ENCODE assay signal across 16 cellular contexts in genomic region chr7:55072251-55072650, GRCh38. TPM values are rescaled to one million over a fixed set of nuclear protein-coding genes. Genes with fewer than 3 reads are reported as not detected.
DNase-seq lines count a peak whose midpoint lies in the region; ATAC-seq, FAIRE-seq and TF ChIP-seq lines count a peak whose summit lies in the region.
"Had no signal": no experiment of that assay in that cellular context is flagged by ENCODE, and none has a peak within 500 bp of the region (broad histone marks: within the 10 kb centered on the region; RNA-seq: fewer than 3 reads in every experiment).

No MANE protein-coding gene starts in this region.

- TF ChIP-seq EP300 in HepG2 (IDR thresholded peaks at IDR 0.05; ENCODE audit: low read depth in 2 of 2, low read length in 2 of 2) (no peak), HepG2 (CRISPR knock-in tag; IDR thresholded peaks at IDR 0.05; ENCODE audit: borderline replicate concordance) (no peak)

- H3K36me3 Mint-ChIP-seq in nephron (ENCODE audit: low read depth), result no peaks in the 10 kb centered on the region
- H3K36me3 Mint-ChIP-seq: activated naive CD4-positive, alpha-beta T cell treated with anti-CD3 and anti-CD28 coated beads, Interleukin-2, amount 10 ng/mL, durations not matched to agents 7 days and 5 days had no signal

- H3K9me3 ChIP-seq in right lobe of liver, result no peaks in the 10 kb centered on the region
- no peaks in the 10 kb centered on the region for H3K9me3 ChIP-seq in HepG2 (ENCODE audit: low read length)
- no peaks in the 10 kb centered on the region for H3K9me3 ChIP-seq in vagina
- no peaks in the 10 kb centered on the region for H3K9me3 ChIP-seq in thyroid gland
- H3K9me3 ChIP-seq: prostate gland, tibial artery had no signal

- no peak for TF ChIP-seq CTCF in right lobe of liver (IDR thresholded peaks at IDR 0.05)
- no peak for TF ChIP-seq CTCF in HepG2 (CRISPR knock-in tag; IDR thresholded peaks at IDR 0.05)
- no peak for TF ChIP-seq CTCF in nephron (IDR thresholded peaks at IDR 0.05; ENCODE audit: unreplicated experiment in 3 of 3)
- no peak for TF ChIP-seq CTCF in vagina (IDR thresholded peaks at IDR 0.05)
- no peak for TF ChIP-seq CTCF in thyroid gland (IDR thresholded peaks at IDR 0.05)

- no peak for TF ChIP-seq RAD21 in HepG2 (CRISPR knock-in tag; IDR thresholded peaks at IDR 0.05)

- POLR2A ChIA-PET in HepG2 (lab: Yijun Ruan, JAX), result no interaction called here

- BruUV-seq in HepG2 (replicated peaks; lab: Mats Ljungman, UMichigan), result no TSS peak

- no peak for DNase-seq in right lobe of liver
- DNase-seq in HepG2 (ENCODE audit: low spot score), result no peak
- DNase-seq in caudate nucleus (lab: John Stamatoyannopoulos, UW), result peak in 21 of 61 donors; percentile 3 to 82 (median 42)
- DNase-seq in vagina (ENCODE audit: extremely low spot score in 2 of 2), result peak in 1 of 2 donors; percentile 72
- DNase-seq in thyroid gland, result no peak
- DNase-seq: activated naive CD4-positive, alpha-beta T cell treated with anti-CD3 and anti-CD28 coated beads, Interleukin-2, amount 10 ng/mL, durations not matched to agents 7 days and 5 days; COR-L47; NCI-H1694 treated with DMSO at 0.1 percent for 48 hours; T-helper 2 cell; tibial artery had no signal

- WGBS in right lobe of liver (ENCODE audit: insufficient coverage, low coverage, low lambda C conversion rate, missing lambda C conversion rate), result 60% methylated on average over 3 of the region's 4 CpGs
- WGBS in HepG2 (ENCODE audit: low lambda C conversion rate), result 96% methylated on average over 4 of the region's 4 CpGs
- WGBS in thyroid gland, 2 donors, result 85 to 94% methylated on average over 4 of the region's 4 CpGs

- H3K27ac ChIP-seq in right lobe of liver (peak overlapping the region in 2 of 3 donors; percentile 83 to 88), HepG2 (ENCODE audit: extremely low read length, insufficient read depth, low read length) (no peak overlapping the region), caudate nucleus (ENCODE audit: low read depth, low read length) (peak overlapping the region; percentile 84), vagina (peak overlapping the region; percentile 8), thyroid gland (no peak overlapping the region)
- H3K27ac ChIP-seq: prostate gland had no signal

- no peak overlapping the region for H2AFZ ChIP-seq in HepG2 (ENCODE audit: low read length)

- peaks cover 2% of the 10 kb centered on the region for H3K79me2 ChIP-seq in HepG2 (ENCODE audit: insufficient read depth, low read length)

- H3K36me3 ChIP-seq in right lobe of liver, result no peaks in the 10 kb centered on the region
- no peaks in the 10 kb centered on the region for H3K36me3 ChIP-seq in HepG2 (replicated peaks in 1 of 2; ENCODE audit: control insufficient read depth in 1 of 2, insufficient read depth in 2 of 2, low read length in 2 of 2)
- peaks cover 0 to 3% of the 10 kb centered on the region in 2 donors for H3K36me3 ChIP-seq in vagina
- H3K36me3 ChIP-seq in thyroid gland, result no peaks in the 10 kb centered on the region
- H3K36me3 ChIP-seq: prostate gland, tibial artery had no signal

- H3K27me3 ChIP-seq in right lobe of liver (no peaks in the 10 kb centered on the region), HepG2 (ENCODE audit: control insufficient read depth in 1 of 2, insufficient read depth in 2 of 2, low read length in 2 of 2) (no peaks in the 10 kb centered on the region), vagina (no peaks in the 10 kb centered on the region), thyroid gland (no peaks in the 10 kb centered on the region)
- H3K27me3 ChIP-seq: tibial artery had no signal

- no peaks in the 10 kb centered on the region for H4K20me1 ChIP-seq in HepG2 (ENCODE audit: insufficient read depth, low read length)

- no peak for FAIRE-seq in HepG2 (lab: Jason Lieb, UNC)
- FAIRE-seq: endometrium had no signal

- no peak for ATAC-seq in right lobe of liver
- no peak for ATAC-seq in HepG2
- no peak for ATAC-seq in GM18511 (IDR thresholded peaks at IDR 0.05; ENCODE audit: unreplicated experiment)
- no peak for ATAC-seq in GM18909 (IDR thresholded peaks at IDR 0.05; ENCODE audit: poor library complexity, unreplicated experiment)
- ATAC-seq: activated CD4-positive, CD25-positive, alpha-beta regulatory T cell treated with anti-CD3 and anti-CD28 coated beads, Interleukin-2, amount 50 U/mL, for 24 hours had no signal

- peaks cover 51% of the 10 kb centered on the region for H3K4me1 Mint-ChIP-seq in nephron

- H3K27me3 Mint-ChIP-seq in nephron (ENCODE audit: low read depth), result no peaks in the 10 kb centered on the region

- H3K4me3 ChIP-seq in right lobe of liver (no peak overlapping the region), HepG2 (replicated peaks in 1 of 3; ENCODE audit: insufficient read depth in 1 of 3, low read depth in 2 of 3, low read length in 3 of 3) (no peak overlapping the region), vagina (no peak overlapping the region), thyroid gland (replicated peaks in 1 of 3) (no peak overlapping the region)
- H3K4me3 ChIP-seq: prostate gland, tibial artery had no signal

- no peak overlapping the region for H3K4me3 Mint-ChIP-seq in nephron
- H3K4me3 Mint-ChIP-seq: activated naive CD4-positive, alpha-beta T cell treated with anti-CD3 and anti-CD28 coated beads, Interleukin-2, amount 10 ng/mL, durations not matched to agents 7 days and 5 days had no signal

- peak overlapping the region; percentile 95 to 96 (median 96) for H3K27ac Mint-ChIP-seq in nephron
- H3K27ac Mint-ChIP-seq: activated naive CD4-positive, alpha-beta T cell treated with anti-CD3 and anti-CD28 coated beads, Interleukin-2, amount 10 ng/mL, durations not matched to agents 7 days and 5 days had no signal

- intact Hi-C loops in right lobe of liver (cut with DNase I) (no loop called here), HepG2 (cut with micrococcal nuclease; ENCODE audit: unreplicated experiment) (no loop called here), vagina (cut with DNase I) (no loop called here), thyroid gland (cut with DNase I) (no loop called here)

- in situ Hi-C loops in HepG2 (cut with HindIII; ENCODE audit: extremely low pct_ligation_motif_present, low pct_unique_long_range_greater_than_20kb), result no loop called here

- no peak for TF ChIP-seq POLR2A in right lobe of liver (IDR thresholded peaks at IDR 0.05)
- TF ChIP-seq POLR2A in HepG2 (IDR thresholded peaks at IDR 0.05; ENCODE audit: insufficient read depth in 1 of 2, low read depth in 2 of 2, low read length in 2 of 2), result no peak
- TF ChIP-seq POLR2A in vagina (IDR thresholded peaks at IDR 0.05), result no peak
- no peak for TF ChIP-seq POLR2A in thyroid gland (IDR thresholded peaks at IDR 0.05)

- H3K4me1 ChIP-seq in right lobe of liver (peaks cover 0 to 77% (median 31%) of the 10 kb centered on the region in 4 donors), HepG2 (ENCODE audit: insufficient read depth, low read length) (peaks cover 98% of the 10 kb centered on the region), vagina (peaks cover 47% of the 10 kb centered on the region), thyroid gland (peaks cover 19 to 29% of the 10 kb centered on the region in 2 donors)

- CTCF ChIA-PET in HepG2 (lab: Yijun Ruan, JAX; ENCODE audit: low intra/inter-chr PET ratio, low total read pairs), result no interaction called here

- H3K4me2 ChIP-seq in HepG2 (ENCODE audit: low read depth, low read length), result no peak overlapping the region

- H3K9ac ChIP-seq in HepG2 (ENCODE audit: insufficient read depth, low read depth, low read length), result no peak overlapping the region

- no peaks in the 10 kb centered on the region for H3K9me3 Mint-ChIP-seq in nephron
- H3K9me3 Mint-ChIP-seq: activated naive CD4-positive, alpha-beta T cell treated with anti-CD3 and anti-CD28 coated beads, Interleukin-2, amount 10 ng/mL, durations not matched to agents 7 days and 5 days had no signal

TF ChIP-seq in HepG2, 621 proteins besides CTCF, POLR2A, EP300 and RAD21 (continues in another document):
- TF ChIP-seq ZKSCAN5 (CRISPR knock-in tag; IDR thresholded peaks at IDR 0.05), result no peak
- TF ChIP-seq ZNF703 (CRISPR knock-in tag; IDR thresholded peaks at IDR 0.05; ENCODE audit: borderline replicate concordance), result no peak
- no peak for TF ChIP-seq ZBTB3 (CRISPR knock-in tag; IDR thresholded peaks at IDR 0.05; ENCODE audit: borderline replicate concordance, low read depth)
- no peak for TF ChIP-seq ZNF772 (CRISPR knock-in tag; IDR thresholded peaks at IDR 0.05)
- TF ChIP-seq HDAC1 (CRISPR knock-in tag; IDR thresholded peaks at IDR 0.05), result no peak
- TF ChIP-seq PPARG (CRISPR knock-in tag; conservative IDR thresholded peaks at IDR 0.05), result no peak
- no peak for TF ChIP-seq HNRNPUL1 (IDR thresholded peaks at IDR 0.05; ENCODE audit: low read depth, low read length)
- no peak for TF ChIP-seq ZNF235 (CRISPR knock-in tag; IDR thresholded peaks at IDR 0.05; ENCODE audit: borderline replicate concordance)
- TF ChIP-seq MEIS2 (CRISPR knock-in tag; IDR thresholded peaks at IDR 0.05), result no peak

RNA-seq across cellular contexts. Expression of gene EGFR, which starts 53.4 kb away (rescaled TPM):
- total RNA-seq in right lobe of liver (100 to 1,000 TPM in 1 of 6 experiments, 10 to 100 TPM in 5; 59.3 to 127 (median 93.7) TPM), HepG2 (2016; rRNA removed; fragmentation: Illumina TruSeq; extraction: Trizol) (7.0 TPM in 2 replicates), vagina (130 TPM), thyroid gland (10 to 100 TPM; 57.5 to 96.2 (median 84.7) TPM)
- 1.3 and 1.9 TPM in 2 replicates for total RNA-seq in HepG2 (2016; cell fraction: cytosol; rRNA removed; fragmentation: Illumina TruSeq; extraction: Trizol; ENCODE audit: low read depth)
- 5.7 and 7.1 TPM in 2 replicates for total RNA-seq in HepG2 (2016; cell fraction: insoluble cytoplasmic fraction; rRNA removed; fragmentation: Illumina TruSeq; extraction: Trizol)
- 3.8 and 3.9 TPM in 2 replicates for total RNA-seq in HepG2 (2016; cell fraction: membrane; rRNA removed; fragmentation: Illumina TruSeq; extraction: Trizol)
- total RNA-seq in HepG2 (2016; cell fraction: nucleus; rRNA removed; fragmentation: Illumina TruSeq; extraction: Trizol), result 18.3 and 21.6 TPM in 2 replicates
- 7.9 and 10.0 TPM in 2 replicates for polyA plus RNA-seq in HepG2 (2011; rRNA removed)
- 5.7 and 6.5 TPM in 2 replicates for polyA plus RNA-seq in HepG2 (2011; cell fraction: cytosol; rRNA removed)
- 15.6 and 16.1 TPM in 2 replicates for polyA plus RNA-seq in HepG2 (2011; cell fraction: nucleus; rRNA removed)
- polyA plus RNA-seq in HepG2 (2012), result 12.3 and 19.1 TPM in 2 replicates
- polyA plus RNA-seq in HepG2 (2016; cell fraction: cytosol; fragmentation: Illumina TruSeq; extraction: Trizol; ENCODE audit: low read depth), result 0.76 and 0.86 TPM in 2 replicates
- polyA plus RNA-seq in HepG2 (2016; cell fraction: insoluble cytoplasmic fraction; fragmentation: Illumina TruSeq; extraction: Trizol; ENCODE audit: low read depth), result 4.0 and 4.9 TPM in 2 replicates
- 1.4 and 1.9 TPM in 2 replicates for polyA plus RNA-seq in HepG2 (2016; cell fraction: membrane; fragmentation: Illumina TruSeq; extraction: Trizol; ENCODE audit: low read depth)
- polyA plus RNA-seq in HepG2 (2016; cell fraction: nucleus; fragmentation: Illumina TruSeq; extraction: Trizol; ENCODE audit: insufficient read depth, low read depth), result 17.3 and 18.5 TPM in 2 replicates
- 21.0 and 51.4 TPM in 2 replicates for polyA minus RNA-seq in HepG2 (2011; rRNA and poly(A)+ RNA removed; ENCODE audit: low replicate concordance)
- polyA minus RNA-seq in HepG2 (2011; cell fraction: cytosol; rRNA and poly(A)+ RNA removed), result 9.3 and 14.3 TPM in 2 replicates
- 25.0 and 26.9 TPM in 2 replicates for polyA minus RNA-seq in HepG2 (2011; cell fraction: nucleus; rRNA and poly(A)+ RNA removed)

Comparison
In these comparisons a context has a peak if more than half of its experiments do, and no peak if none do; other contexts are left out.
1. H3K27ac ChIP-seq: peak in right lobe of liver (2 of 3), caudate nucleus (single experiment) and vagina (single experiment); none in HepG2 (single experiment) and thyroid gland (0 of 3).